In the genomic region with DNA sequence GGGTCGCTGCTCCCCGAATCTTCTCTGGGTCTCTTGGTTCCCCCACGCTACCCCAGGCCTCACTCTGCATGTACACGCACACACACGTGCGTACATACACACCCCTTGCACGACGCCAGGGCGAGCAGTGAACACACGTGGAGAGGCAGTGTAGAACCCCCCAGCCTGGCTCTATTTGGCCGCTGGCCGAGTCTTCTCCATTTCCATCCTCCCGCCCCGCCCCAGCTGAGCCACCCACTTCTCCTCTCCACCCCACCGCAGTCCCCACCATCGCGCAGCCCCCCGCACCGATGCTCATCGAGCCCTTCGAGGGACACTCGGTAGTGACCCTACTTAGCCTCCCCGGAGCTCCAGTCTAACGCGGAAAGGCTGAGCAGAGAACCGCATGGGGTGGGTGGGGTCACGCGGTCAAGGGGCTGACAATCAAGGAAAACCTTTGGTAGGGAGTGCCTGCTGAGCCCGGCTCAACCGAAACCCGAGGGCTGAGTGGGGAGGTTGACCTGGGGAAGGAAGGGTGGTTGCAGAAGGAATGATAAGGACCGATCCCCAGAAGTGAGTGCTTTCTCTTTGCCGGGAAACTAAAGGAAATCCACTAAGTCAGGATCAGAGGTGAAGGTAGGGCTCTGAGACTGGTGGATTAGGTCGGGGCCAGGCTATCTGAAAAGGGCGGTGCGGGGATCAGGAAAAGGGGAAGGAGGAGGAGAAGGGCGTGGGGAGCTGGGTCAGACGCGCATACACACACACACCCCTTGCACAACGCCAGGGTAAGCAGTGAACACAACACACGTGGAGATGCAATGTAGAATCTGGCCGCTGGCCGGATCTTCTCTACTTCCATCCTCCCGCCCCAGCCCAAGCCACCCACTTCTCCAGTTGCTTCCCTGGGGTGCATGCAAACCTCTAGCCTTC, we compare ENCODE assay signal across 1 cellular context.
TF ChIP-seq lines count a peak whose summit lies in the region.

No MANE protein-coding gene starts in this region.

TF ChIP-seq in HepG2, 621 proteins besides CTCF, POLR2A, EP300 and RAD21 (continued from another document and continues in another):
- TF ChIP-seq, protein P1, sequence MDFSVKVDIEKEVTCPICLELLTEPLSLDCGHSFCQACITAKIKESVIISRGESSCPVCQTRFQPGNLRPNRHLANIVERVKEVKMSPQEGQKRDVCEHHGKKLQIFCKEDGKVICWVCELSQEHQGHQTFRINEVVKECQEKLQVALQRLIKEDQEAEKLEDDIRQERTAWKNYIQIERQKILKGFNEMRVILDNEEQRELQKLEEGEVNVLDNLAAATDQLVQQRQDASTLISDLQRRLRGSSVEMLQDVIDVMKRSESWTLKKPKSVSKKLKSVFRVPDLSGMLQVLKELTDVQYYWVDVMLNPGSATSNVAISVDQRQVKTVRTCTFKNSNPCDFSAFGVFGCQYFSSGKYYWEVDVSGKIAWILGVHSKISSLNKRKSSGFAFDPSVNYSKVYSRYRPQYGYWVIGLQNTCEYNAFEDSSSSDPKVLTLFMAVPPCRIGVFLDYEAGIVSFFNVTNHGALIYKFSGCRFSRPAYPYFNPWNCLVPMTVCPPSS (IDR thresholded peaks at IDR 0.05): no peak
- TF ChIP-seq ZSCAN22 (CRISPR knock-in tag; IDR thresholded peaks at IDR 0.05) (no peak), HOXA3 (CRISPR knock-in tag; IDR thresholded peaks at IDR 0.05) (no peak), GATAD2A (CRISPR knock-in tag; IDR thresholded peaks at IDR 0.05) (no peak), AGO1 (IDR thresholded peaks at IDR 0.05; ENCODE audit: low read depth, low read length, poor library complexity, severe bottlenecking) (no peak), HMG20B (CRISPR knock-in tag; conservative IDR thresholded peaks at IDR 0.05) (no peak), NBN (conservative IDR thresholded peaks at IDR 0.05) (no peak), ZNF207 (IDR thresholded peaks at IDR 0.05; ENCODE audit: borderline replicate concordance) (no peak), ZNF510 (CRISPR knock-in tag; IDR thresholded peaks at IDR 0.05; ENCODE audit: low read depth) (no peak), MAZ (IDR thresholded peaks at IDR 0.05; ENCODE audit: borderline replicate concordance, low read depth, low read length) (no peak), MAZ (CRISPR knock-in tag; IDR thresholded peaks at IDR 0.05; ENCODE audit: low read depth) (0 out of 2 replicates have a peak, but pooled peaks have one; percentile 11), MIER2 (CRISPR knock-in tag; IDR thresholded peaks at IDR 0.05) (no peak), REL (CRISPR knock-in tag; conservative IDR thresholded peaks at IDR 0.05) (no peak), ZNF772 (CRISPR knock-in tag; IDR thresholded peaks at IDR 0.05) (no peak), KDM5A (IDR thresholded peaks at IDR 0.05; ENCODE audit: borderline replicate concordance, low read length) (no peak), TOPORS (CRISPR knock-in tag; IDR thresholded peaks at IDR 0.05) (no peak; the same call in 1 of the 2 replicates), ARHGAP35 (CRISPR knock-in tag; IDR thresholded peaks at IDR 0.05; ENCODE audit: borderline replicate concordance) (no peak; the same call in 1 of the 2 replicates), TSC22D2 (CRISPR knock-in tag; IDR thresholded peaks at IDR 0.05; ENCODE audit: borderline replicate concordance) (no peak), NR3C1 (CRISPR knock-in tag; IDR thresholded peaks at IDR 0.05) (no peak), SP1 (IDR thresholded peaks at IDR 0.05) (no peak), SP1 (CRISPR knock-in tag; IDR thresholded peaks at IDR 0.05) (no peak), ZNF841 (CRISPR knock-in tag; IDR thresholded peaks at IDR 0.05; ENCODE audit: borderline replicate concordance) (no peak), ZSCAN12 (CRISPR knock-in tag; IDR thresholded peaks at IDR 0.05) (no peak), SMAD9 (CRISPR knock-in tag; IDR thresholded peaks at IDR 0.05) (0 out of 2 replicates have a peak, but pooled peaks have one; percentile 19), MAFK (conservative IDR thresholded peaks at IDR 0.05 in 1 of 2, IDR thresholded peaks at IDR 0.05 in 1 of 2; ENCODE audit: low read length in 2 of 2) (no peak), ZFP1 (CRISPR knock-in tag; IDR thresholded peaks at IDR 0.05) (no peak), FOXC1 (CRISPR knock-in tag; IDR thresholded peaks at IDR 0.05; ENCODE audit: borderline replicate concordance) (no peak), ZNF24 (IDR thresholded peaks at IDR 0.05) (no peak), ZNF280B (CRISPR knock-in tag; IDR thresholded peaks at IDR 0.05; ENCODE audit: borderline replicate concordance) (peak; percentile 46; the same call in 1 of the 2 replicates), CBX2 (IDR thresholded peaks at IDR 0.05; ENCODE audit: low read depth, low read length) (no peak), CBX2 (CRISPR knock-in tag; IDR thresholded peaks at IDR 0.05; ENCODE audit: low read depth) (no peak), SIX4 (CRISPR knock-in tag; IDR thresholded peaks at IDR 0.05) (no peak), NR2C2 (CRISPR knock-in tag; IDR thresholded peaks at IDR 0.05; ENCODE audit: borderline replicate concordance) (peak; percentile 13; the same call in 1 of the 2 replicates), ZNF563 (CRISPR knock-in tag; IDR thresholded peaks at IDR 0.05) (no peak), SRY (CRISPR knock-in tag; IDR thresholded peaks at IDR 0.05) (peak; percentile 22; the same call in 1 of the 2 replicates), MXD1 (CRISPR knock-in tag; IDR thresholded peaks at IDR 0.05) (no peak), SPEN (CRISPR knock-in tag; IDR thresholded peaks at IDR 0.05; ENCODE audit: low read depth) (no peak), RFX3 (CRISPR knock-in tag; IDR thresholded peaks at IDR 0.05) (no peak), AKAP8 (CRISPR knock-in tag; IDR thresholded peaks at IDR 0.05) (no peak), ZBTB38 (CRISPR knock-in tag; IDR thresholded peaks at IDR 0.05) (no peak), GRHL1 (CRISPR knock-in tag; conservative IDR thresholded peaks at IDR 0.05) (no peak), ZNF263 (CRISPR knock-in tag; IDR thresholded peaks at IDR 0.05) (no peak), ZNF75D (CRISPR knock-in tag; IDR thresholded peaks at IDR 0.05; ENCODE audit: borderline replicate concordance) (no peak), SMARCC2 (IDR thresholded peaks at IDR 0.05) (no peak), ZNF343 (CRISPR knock-in tag; IDR thresholded peaks at IDR 0.05) (no peak), RFXAP (CRISPR knock-in tag; IDR thresholded peaks at IDR 0.05; ENCODE audit: borderline replicate concordance) (no peak), ZNF460 (CRISPR knock-in tag; IDR thresholded peaks at IDR 0.05; ENCODE audit: borderline replicate concordance) (no peak), SMAD1 (CRISPR knock-in tag; IDR thresholded peaks at IDR 0.05; ENCODE audit: borderline replicate concordance, low read depth) (no peak), RXRA (CRISPR knock-in tag; IDR thresholded peaks at IDR 0.05) (no peak; the same call in 1 of the 2 replicates), ZNF430 (CRISPR knock-in tag; IDR thresholded peaks at IDR 0.05) (peak; percentile 0; the same call in 1 of the 2 replicates), ARNTL (CRISPR knock-in tag; IDR thresholded peaks at IDR 0.05) (peak; percentile 2; the same call in 1 of the 2 replicates)
- TF ChIP-seq, protein P2, sequence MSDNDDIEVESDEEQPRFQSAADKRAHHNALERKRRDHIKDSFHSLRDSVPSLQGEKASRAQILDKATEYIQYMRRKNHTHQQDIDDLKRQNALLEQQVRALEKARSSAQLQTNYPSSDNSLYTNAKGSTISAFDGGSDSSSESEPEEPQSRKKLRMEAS (IDR thresholded peaks at IDR 0.05): peak; percentile 67
- TF ChIP-seq, protein P3, sequence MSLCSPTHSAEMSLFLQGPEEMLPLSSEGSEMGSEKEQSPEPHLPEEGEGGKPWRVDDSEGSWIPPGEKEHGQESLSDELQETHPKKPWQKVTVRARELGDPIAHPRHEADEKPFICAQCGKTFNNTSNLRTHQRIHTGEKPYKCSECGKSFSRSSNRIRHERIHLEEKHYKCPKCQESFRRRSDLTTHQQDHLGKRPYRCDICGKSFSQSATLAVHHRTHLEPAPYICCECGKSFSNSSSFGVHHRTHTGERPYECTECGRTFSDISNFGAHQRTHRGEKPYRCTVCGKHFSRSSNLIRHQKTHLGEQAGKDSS (CRISPR knock-in tag; IDR thresholded peaks at IDR 0.05; ENCODE audit: borderline replicate concordance, low read depth): no peak
- TF ChIP-seq, protein P4, sequence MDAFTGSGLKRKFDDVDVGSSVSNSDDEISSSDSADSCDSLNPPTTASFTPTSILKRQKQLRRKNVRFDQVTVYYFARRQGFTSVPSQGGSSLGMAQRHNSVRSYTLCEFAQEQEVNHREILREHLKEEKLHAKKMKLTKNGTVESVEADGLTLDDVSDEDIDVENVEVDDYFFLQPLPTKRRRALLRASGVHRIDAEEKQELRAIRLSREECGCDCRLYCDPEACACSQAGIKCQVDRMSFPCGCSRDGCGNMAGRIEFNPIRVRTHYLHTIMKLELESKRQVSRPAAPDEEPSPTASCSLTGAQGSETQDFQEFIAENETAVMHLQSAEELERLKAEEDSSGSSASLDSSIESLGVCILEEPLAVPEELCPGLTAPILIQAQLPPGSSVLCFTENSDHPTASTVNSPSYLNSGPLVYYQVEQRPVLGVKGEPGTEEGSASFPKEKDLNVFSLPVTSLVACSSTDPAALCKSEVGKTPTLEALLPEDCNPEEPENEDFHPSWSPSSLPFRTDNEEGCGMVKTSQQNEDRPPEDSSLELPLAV (CRISPR knock-in tag; conservative IDR thresholded peaks at IDR 0.05; ENCODE audit: low read depth): no peak
- TF ChIP-seq, protein P5, sequence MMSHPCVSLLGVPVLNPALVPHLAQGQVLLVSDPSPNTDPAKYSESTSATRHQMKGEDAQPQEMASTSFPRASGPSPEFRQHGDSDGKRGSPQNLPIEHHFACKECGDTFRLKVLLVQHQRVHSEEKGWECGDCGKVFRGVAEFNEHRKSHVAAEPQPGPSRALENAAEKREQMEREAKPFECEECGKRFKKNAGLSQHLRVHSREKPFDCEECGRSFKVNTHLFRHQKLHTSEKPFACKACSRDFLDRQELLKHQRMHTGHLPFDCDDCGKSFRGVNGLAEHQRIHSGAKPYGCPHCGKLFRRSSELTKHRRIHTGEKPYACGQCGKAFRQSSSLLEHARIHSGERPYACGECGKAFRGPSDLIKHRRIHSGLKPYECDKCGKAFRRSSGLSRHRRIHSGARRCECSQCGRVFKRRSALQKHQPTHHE (CRISPR knock-in tag; IDR thresholded peaks at IDR 0.05; ENCODE audit: borderline replicate concordance): no peak; the same call in 1 of the 2 replicates
- TF ChIP-seq, protein P6, sequence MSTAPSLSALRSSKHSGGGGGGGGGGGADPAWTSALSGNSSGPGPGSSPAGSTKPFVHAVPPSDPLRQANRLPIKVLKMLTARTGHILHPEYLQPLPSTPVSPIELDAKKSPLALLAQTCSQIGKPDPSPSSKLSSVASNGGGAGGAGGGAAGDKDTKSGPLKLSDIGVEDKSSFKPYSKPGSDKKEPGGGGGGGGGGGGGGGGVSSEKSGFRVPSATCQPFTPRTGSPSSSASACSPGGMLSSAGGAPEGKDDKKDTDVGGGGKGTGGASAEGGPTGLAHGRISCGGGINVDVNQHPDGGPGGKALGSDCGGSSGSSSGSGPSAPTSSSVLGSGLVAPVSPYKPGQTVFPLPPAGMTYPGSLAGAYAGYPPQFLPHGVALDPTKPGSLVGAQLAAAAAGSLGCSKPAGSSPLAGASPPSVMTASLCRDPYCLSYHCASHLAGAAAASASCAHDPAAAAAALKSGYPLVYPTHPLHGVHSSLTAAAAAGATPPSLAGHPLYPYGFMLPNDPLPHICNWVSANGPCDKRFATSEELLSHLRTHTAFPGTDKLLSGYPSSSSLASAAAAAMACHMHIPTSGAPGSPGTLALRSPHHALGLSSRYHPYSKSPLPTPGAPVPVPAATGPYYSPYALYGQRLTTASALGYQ (CRISPR knock-in tag; IDR thresholded peaks at IDR 0.05): no peak
- TF ChIP-seq, protein P7, sequence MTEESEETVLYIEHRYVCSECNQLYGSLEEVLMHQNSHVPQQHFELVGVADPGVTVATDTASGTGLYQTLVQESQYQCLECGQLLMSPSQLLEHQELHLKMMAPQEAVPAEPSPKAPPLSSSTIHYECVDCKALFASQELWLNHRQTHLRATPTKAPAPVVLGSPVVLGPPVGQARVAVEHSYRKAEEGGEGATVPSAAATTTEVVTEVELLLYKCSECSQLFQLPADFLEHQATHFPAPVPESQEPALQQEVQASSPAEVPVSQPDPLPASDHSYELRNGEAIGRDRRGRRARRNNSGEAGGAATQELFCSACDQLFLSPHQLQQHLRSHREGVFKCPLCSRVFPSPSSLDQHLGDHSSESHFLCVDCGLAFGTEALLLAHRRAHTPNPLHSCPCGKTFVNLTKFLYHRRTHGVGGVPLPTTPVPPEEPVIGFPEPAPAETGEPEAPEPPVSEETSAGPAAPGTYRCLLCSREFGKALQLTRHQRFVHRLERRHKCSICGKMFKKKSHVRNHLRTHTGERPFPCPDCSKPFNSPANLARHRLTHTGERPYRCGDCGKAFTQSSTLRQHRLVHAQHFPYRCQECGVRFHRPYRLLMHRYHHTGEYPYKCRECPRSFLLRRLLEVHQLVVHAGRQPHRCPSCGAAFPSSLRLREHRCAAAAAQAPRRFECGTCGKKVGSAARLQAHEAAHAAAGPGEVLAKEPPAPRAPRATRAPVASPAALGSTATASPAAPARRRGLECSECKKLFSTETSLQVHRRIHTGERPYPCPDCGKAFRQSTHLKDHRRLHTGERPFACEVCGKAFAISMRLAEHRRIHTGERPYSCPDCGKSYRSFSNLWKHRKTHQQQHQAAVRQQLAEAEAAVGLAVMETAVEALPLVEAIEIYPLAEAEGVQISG (CRISPR knock-in tag; IDR thresholded peaks at IDR 0.05): no peak
